In genomic region chr9:35658144-35658893, GRCh38 we compare ENCODE assay signal across 1 cellular context.
A peak's percentile ranks its signal among the peaks of the same experiment; 100 is the strongest.
TF ChIP-seq lines count a peak whose summit lies in the region.

Gene CCDC107, plus strand, starts transcription at chr9:35658292. Its CDS starts 88 bp downstream, at chr9:35658380.

TF ChIP-seq in HepG2, 621 proteins besides CTCF, POLR2A, EP300 and RAD21 (continued from another document and continues in another):
- TF ChIP-seq ZBED4 (CRISPR knock-in tag; IDR thresholded peaks at IDR 0.05; ENCODE audit: borderline replicate concordance), result no peak
- TF ChIP-seq PAF1 (CRISPR knock-in tag; IDR thresholded peaks at IDR 0.05), result no peak
- no peak for TF ChIP-seq CEBPG (CRISPR knock-in tag; IDR thresholded peaks at IDR 0.05)
- TF ChIP-seq SNAI1 (CRISPR knock-in tag; IDR thresholded peaks at IDR 0.05; ENCODE audit: borderline replicate concordance), result peak; percentile 95
- no peak for TF ChIP-seq CBX2 (IDR thresholded peaks at IDR 0.05; ENCODE audit: low read depth, low read length)
- no peak for TF ChIP-seq CBX2 (CRISPR knock-in tag; IDR thresholded peaks at IDR 0.05; ENCODE audit: low read depth)
- 0 out of 2 replicates have a peak, but pooled peaks have one; percentile 28 for TF ChIP-seq ZNF891 (CRISPR knock-in tag; IDR thresholded peaks at IDR 0.05)
- TF ChIP-seq KLF11 (CRISPR knock-in tag; IDR thresholded peaks at IDR 0.05), result no peak
- TF ChIP-seq TRIM24 (CRISPR knock-in tag; IDR thresholded peaks at IDR 0.05), result no peak
- no peak for TF ChIP-seq ZNF839 (CRISPR knock-in tag; IDR thresholded peaks at IDR 0.05; ENCODE audit: borderline replicate concordance)
- no peak for TF ChIP-seq TIGD3 (CRISPR knock-in tag; IDR thresholded peaks at IDR 0.05; ENCODE audit: borderline replicate concordance)
- TF ChIP-seq TAF1 (CRISPR knock-in tag; IDR thresholded peaks at IDR 0.05), result peak; percentile 88
- no peak for TF ChIP-seq AHDC1 (CRISPR knock-in tag; IDR thresholded peaks at IDR 0.05; ENCODE audit: borderline replicate concordance)
- no peak for TF ChIP-seq ZMAT5 (CRISPR knock-in tag; IDR thresholded peaks at IDR 0.05; ENCODE audit: borderline replicate concordance, low read depth)
- TF ChIP-seq ZNF580 (CRISPR knock-in tag; IDR thresholded peaks at IDR 0.05; ENCODE audit: borderline replicate concordance, low read depth), result no peak
- no peak for TF ChIP-seq CHD2 (IDR thresholded peaks at IDR 0.05; ENCODE audit: low read depth, low read length)
- no peak for TF ChIP-seq RBAK (CRISPR knock-in tag; IDR thresholded peaks at IDR 0.05)
- no peak for TF ChIP-seq NPAS2 (CRISPR knock-in tag; IDR thresholded peaks at IDR 0.05; ENCODE audit: borderline replicate concordance)
- no peak; the same call in 1 of the 2 replicates for TF ChIP-seq PHF21A (CRISPR knock-in tag; IDR thresholded peaks at IDR 0.05)
- no peak for TF ChIP-seq ZNF296 (CRISPR knock-in tag; conservative IDR thresholded peaks at IDR 0.05)
- TF ChIP-seq FOXA3 (CRISPR knock-in tag; IDR thresholded peaks at IDR 0.05), result no peak
- peak; percentile 70; the same call in 1 of the 2 replicates for TF ChIP-seq KAT7 (CRISPR knock-in tag; IDR thresholded peaks at IDR 0.05; ENCODE audit: borderline replicate concordance)
- no peak for TF ChIP-seq MEIS2 (CRISPR knock-in tag; IDR thresholded peaks at IDR 0.05)
- TF ChIP-seq ZNF577 (CRISPR knock-in tag; IDR thresholded peaks at IDR 0.05; ENCODE audit: borderline replicate concordance, low read depth), result no peak
- TF ChIP-seq SOX6 (IDR thresholded peaks at IDR 0.05), result no peak
- peak; percentile 49; the same call in 1 of the 2 replicates for TF ChIP-seq SOX6 (CRISPR knock-in tag; IDR thresholded peaks at IDR 0.05)
- no peak for TF ChIP-seq TOPORS (CRISPR knock-in tag; IDR thresholded peaks at IDR 0.05)
- no peak for TF ChIP-seq JDP2 (CRISPR knock-in tag; IDR thresholded peaks at IDR 0.05; ENCODE audit: borderline replicate concordance)
- peak; percentile 93 for TF ChIP-seq POLR2G (IDR thresholded peaks at IDR 0.05; ENCODE audit: low read depth, low read length)
- no peak for TF ChIP-seq ZNF180 (CRISPR knock-in tag; IDR thresholded peaks at IDR 0.05; ENCODE audit: borderline replicate concordance, low read depth)
- no peak for TF ChIP-seq ZNF83 (CRISPR knock-in tag; IDR thresholded peaks at IDR 0.05; ENCODE audit: borderline replicate concordance)
- no peak for TF ChIP-seq ZSCAN12 (CRISPR knock-in tag; IDR thresholded peaks at IDR 0.05)
- TF ChIP-seq ZFP90 (CRISPR knock-in tag; IDR thresholded peaks at IDR 0.05; ENCODE audit: borderline replicate concordance), result no peak
- no peak for TF ChIP-seq ZNF430 (CRISPR knock-in tag; IDR thresholded peaks at IDR 0.05)
- no peak for TF ChIP-seq ZNF546 (CRISPR knock-in tag; conservative IDR thresholded peaks at IDR 0.05)
- TF ChIP-seq KLF13 (CRISPR knock-in tag; IDR thresholded peaks at IDR 0.05), result no peak
- TF ChIP-seq RELA (CRISPR knock-in tag; IDR thresholded peaks at IDR 0.05), result no peak
- no peak; the same call in 1 of the 2 replicates for TF ChIP-seq RFXANK (CRISPR knock-in tag; IDR thresholded peaks at IDR 0.05)
- TF ChIP-seq TFDP2 (CRISPR knock-in tag; IDR thresholded peaks at IDR 0.05), result no peak
- no peak for TF ChIP-seq ELF3 (CRISPR knock-in tag; IDR thresholded peaks at IDR 0.05)
- no peak for TF ChIP-seq SP4 (CRISPR knock-in tag; IDR thresholded peaks at IDR 0.05)
- no peak for TF ChIP-seq RNF219 (CRISPR knock-in tag; IDR thresholded peaks at IDR 0.05)
- TF ChIP-seq DRAP1 (CRISPR knock-in tag; IDR thresholded peaks at IDR 0.05), result peak; percentile 24; the same call in 1 of the 2 replicates
- TF ChIP-seq TERF1 (CRISPR knock-in tag; IDR thresholded peaks at IDR 0.05), result no peak
- TF ChIP-seq THAP8 (CRISPR knock-in tag; IDR thresholded peaks at IDR 0.05; ENCODE audit: borderline replicate concordance), result no peak
- TF ChIP-seq SAP130 (CRISPR knock-in tag; IDR thresholded peaks at IDR 0.05; ENCODE audit: low read depth), result peak; percentile 60
- peak; percentile 36; the same call in 1 of the 2 replicates for TF ChIP-seq FOXP4 (CRISPR knock-in tag; IDR thresholded peaks at IDR 0.05)
